1 cellular context compared by ENCODE assay signal in the genomic region with DNA sequence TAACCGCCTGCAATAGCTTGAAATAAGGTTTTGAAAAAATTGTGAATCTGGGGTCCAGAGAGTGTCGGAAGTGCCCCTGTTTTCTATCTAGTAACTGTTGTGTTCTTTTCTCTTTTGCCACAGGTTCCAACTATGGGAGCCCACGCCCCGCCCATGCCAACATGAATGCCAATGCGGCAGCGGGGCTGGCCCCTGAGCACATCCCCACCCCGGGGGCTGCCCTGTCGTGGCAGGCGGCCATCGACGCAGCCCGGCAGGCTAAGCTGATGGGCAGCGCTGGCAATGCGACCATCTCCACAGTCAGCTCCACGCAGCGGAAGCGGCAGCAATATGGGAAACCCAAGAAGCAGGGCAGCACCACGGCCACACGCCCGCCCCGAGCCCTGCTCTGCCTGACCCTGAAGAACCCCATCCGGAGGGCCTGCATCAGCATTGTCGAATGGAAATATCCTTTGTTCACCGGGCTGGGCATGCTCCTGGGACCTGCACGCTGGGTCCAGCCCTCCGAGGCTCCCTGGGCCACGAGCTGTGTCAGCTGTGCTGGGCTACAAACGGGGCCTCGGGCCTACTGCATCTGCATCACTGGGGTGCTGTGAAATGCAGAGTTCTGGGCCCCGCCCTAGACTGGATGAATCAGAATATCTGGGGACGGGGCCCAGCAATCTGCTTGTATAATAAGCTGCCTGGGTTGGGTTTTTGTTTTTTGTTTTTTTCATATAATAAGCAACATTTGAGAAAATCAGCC.
TF ChIP-seq lines count a peak whose summit lies in the region.

No MANE protein-coding gene starts in this region.

TF ChIP-seq in H1, 55 proteins besides CTCF, POLR2A, EP300 and RAD21 (continued from another document):
- TF ChIP-seq, protein P1, sequence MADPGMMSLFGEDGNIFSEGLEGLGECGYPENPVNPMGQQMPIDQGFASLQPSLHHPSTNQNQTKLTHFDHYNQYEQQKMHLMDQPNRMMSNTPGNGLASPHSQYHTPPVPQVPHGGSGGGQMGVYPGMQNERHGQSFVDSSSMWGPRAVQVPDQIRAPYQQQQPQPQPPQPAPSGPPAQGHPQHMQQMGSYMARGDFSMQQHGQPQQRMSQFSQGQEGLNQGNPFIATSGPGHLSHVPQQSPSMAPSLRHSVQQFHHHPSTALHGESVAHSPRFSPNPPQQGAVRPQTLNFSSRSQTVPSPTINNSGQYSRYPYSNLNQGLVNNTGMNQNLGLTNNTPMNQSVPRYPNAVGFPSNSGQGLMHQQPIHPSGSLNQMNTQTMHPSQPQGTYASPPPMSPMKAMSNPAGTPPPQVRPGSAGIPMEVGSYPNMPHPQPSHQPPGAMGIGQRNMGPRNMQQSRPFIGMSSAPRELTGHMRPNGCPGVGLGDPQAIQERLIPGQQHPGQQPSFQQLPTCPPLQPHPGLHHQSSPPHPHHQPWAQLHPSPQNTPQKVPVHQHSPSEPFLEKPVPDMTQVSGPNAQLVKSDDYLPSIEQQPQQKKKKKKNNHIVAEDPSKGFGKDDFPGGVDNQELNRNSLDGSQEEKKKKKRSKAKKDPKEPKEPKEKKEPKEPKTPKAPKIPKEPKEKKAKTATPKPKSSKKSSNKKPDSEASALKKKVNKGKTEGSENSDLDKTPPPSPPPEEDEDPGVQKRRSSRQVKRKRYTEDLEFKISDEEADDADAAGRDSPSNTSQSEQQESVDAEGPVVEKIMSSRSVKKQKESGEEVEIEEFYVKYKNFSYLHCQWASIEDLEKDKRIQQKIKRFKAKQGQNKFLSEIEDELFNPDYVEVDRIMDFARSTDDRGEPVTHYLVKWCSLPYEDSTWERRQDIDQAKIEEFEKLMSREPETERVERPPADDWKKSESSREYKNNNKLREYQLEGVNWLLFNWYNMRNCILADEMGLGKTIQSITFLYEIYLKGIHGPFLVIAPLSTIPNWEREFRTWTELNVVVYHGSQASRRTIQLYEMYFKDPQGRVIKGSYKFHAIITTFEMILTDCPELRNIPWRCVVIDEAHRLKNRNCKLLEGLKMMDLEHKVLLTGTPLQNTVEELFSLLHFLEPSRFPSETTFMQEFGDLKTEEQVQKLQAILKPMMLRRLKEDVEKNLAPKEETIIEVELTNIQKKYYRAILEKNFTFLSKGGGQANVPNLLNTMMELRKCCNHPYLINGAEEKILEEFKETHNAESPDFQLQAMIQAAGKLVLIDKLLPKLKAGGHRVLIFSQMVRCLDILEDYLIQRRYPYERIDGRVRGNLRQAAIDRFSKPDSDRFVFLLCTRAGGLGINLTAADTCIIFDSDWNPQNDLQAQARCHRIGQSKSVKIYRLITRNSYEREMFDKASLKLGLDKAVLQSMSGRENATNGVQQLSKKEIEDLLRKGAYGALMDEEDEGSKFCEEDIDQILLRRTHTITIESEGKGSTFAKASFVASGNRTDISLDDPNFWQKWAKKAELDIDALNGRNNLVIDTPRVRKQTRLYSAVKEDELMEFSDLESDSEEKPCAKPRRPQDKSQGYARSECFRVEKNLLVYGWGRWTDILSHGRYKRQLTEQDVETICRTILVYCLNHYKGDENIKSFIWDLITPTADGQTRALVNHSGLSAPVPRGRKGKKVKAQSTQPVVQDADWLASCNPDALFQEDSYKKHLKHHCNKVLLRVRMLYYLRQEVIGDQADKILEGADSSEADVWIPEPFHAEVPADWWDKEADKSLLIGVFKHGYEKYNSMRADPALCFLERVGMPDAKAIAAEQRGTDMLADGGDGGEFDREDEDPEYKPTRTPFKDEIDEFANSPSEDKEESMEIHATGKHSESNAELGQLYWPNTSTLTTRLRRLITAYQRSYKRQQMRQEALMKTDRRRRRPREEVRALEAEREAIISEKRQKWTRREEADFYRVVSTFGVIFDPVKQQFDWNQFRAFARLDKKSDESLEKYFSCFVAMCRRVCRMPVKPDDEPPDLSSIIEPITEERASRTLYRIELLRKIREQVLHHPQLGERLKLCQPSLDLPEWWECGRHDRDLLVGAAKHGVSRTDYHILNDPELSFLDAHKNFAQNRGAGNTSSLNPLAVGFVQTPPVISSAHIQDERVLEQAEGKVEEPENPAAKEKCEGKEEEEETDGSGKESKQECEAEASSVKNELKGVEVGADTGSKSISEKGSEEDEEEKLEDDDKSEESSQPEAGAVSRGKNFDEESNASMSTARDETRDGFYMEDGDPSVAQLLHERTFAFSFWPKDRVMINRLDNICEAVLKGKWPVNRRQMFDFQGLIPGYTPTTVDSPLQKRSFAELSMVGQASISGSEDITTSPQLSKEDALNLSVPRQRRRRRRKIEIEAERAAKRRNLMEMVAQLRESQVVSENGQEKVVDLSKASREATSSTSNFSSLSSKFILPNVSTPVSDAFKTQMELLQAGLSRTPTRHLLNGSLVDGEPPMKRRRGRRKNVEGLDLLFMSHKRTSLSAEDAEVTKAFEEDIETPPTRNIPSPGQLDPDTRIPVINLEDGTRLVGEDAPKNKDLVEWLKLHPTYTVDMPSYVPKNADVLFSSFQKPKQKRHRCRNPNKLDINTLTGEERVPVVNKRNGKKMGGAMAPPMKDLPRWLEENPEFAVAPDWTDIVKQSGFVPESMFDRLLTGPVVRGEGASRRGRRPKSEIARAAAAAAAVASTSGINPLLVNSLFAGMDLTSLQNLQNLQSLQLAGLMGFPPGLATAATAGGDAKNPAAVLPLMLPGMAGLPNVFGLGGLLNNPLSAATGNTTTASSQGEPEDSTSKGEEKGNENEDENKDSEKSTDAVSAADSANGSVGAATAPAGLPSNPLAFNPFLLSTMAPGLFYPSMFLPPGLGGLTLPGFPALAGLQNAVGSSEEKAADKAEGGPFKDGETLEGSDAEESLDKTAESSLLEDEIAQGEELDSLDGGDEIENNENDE (IDR thresholded peaks at IDR 0.05; ENCODE audit: insufficient replicate concordance, low read length): no peak
- no peak for TF ChIP-seq EZH2 (IDR thresholded peaks at IDR 0.05; ENCODE audit: low read depth, low read length, severe bottlenecking)
- no peak for TF ChIP-seq ZNF274 (IDR thresholded peaks at IDR 0.05; ENCODE audit: borderline replicate concordance, extremely low read depth, low read length)
- no peak for TF ChIP-seq GTF2F1 (IDR thresholded peaks at IDR 0.05; ENCODE audit: borderline replicate concordance, low read depth, low read length)
- no peak for TF ChIP-seq SAP30 (IDR thresholded peaks at IDR 0.05; ENCODE audit: insufficient read depth, insufficient replicate concordance, low read length)
- no peak for TF ChIP-seq POLR2AphosphoS5 (IDR thresholded peaks at IDR 0.05; ENCODE audit: low read depth, low read length)
- no peak for TF ChIP-seq CTBP2 (IDR thresholded peaks at IDR 0.05; ENCODE audit: borderline replicate concordance, insufficient read depth, insufficient read length, low read length)
- TF ChIP-seq, protein P2, sequence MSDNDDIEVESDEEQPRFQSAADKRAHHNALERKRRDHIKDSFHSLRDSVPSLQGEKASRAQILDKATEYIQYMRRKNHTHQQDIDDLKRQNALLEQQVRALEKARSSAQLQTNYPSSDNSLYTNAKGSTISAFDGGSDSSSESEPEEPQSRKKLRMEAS (IDR thresholded peaks at IDR 0.05): no peak
- TF ChIP-seq, protein P3, sequence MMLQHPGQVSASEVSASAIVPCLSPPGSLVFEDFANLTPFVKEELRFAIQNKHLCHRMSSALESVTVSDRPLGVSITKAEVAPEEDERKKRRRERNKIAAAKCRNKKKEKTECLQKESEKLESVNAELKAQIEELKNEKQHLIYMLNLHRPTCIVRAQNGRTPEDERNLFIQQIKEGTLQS (IDR thresholded peaks at IDR 0.05; ENCODE audit: insufficient read depth, low read depth, low read length): no peak
- TF ChIP-seq, protein P4, sequence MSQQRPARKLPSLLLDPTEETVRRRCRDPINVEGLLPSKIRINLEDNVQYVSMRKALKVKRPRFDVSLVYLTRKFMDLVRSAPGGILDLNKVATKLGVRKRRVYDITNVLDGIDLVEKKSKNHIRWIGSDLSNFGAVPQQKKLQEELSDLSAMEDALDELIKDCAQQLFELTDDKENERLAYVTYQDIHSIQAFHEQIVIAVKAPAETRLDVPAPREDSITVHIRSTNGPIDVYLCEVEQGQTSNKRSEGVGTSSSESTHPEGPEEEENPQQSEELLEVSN (IDR thresholded peaks at IDR 0.05): no peak
- TF ChIP-seq CBX8 (IDR thresholded peaks at IDR 0.05; ENCODE audit: borderline replicate concordance, low read depth, low read length): no peak
